ENCODE assay signal across 9 cellular contexts in the genomic region with DNA sequence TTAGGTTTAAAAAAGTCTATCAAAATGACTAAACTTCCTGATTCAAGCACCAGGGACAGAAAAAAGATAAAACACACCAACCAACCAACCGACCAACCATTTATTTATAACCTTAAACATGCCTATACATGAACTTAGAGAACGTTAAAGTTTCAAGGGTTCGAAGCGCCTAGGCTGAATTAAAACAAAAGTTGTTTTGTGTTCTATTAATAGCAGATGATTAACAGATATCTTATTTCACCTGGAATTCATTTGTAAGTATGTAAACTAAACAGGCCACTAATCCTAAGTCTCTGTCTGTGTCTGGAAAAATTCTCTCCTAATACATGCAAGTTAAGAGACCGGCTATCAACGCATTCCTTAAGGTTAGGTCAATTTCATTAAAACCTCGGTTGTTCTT. TPM values are rescaled to one million over a fixed set of nuclear protein-coding genes. Genes with fewer than 3 reads are reported as not detected.
DNase-seq lines count a peak whose midpoint lies in the region; ATAC-seq and TF ChIP-seq lines count a peak whose summit lies in the region.
"Had no signal": no experiment of that assay in that cellular context is flagged by ENCODE, and none has a peak within 500 bp of the region (broad histone marks: within the 10 kb centered on the region; RNA-seq: fewer than 3 reads in every experiment).

No MANE protein-coding gene starts in this region.

- no peak overlapping the region for H3K9ac ChIP-seq in BLaER1
- H3K9ac ChIP-seq in HUES64 (ENCODE audit: low read depth, low read length), result no peak overlapping the region

- no peak for ATAC-seq in mucosa of descending colon
- no peak for ATAC-seq in HG02588 (IDR thresholded peaks at IDR 0.05; ENCODE audit: unreplicated experiment)
- no peak for ATAC-seq in GM21381 (IDR thresholded peaks at IDR 0.05; ENCODE audit: unreplicated experiment)
- ATAC-seq: left lobe of liver had no signal

- H3K27ac ChIP-seq in BLaER1 (no peak overlapping the region), HUES64 (ENCODE audit: low read depth, low read length) (no peak overlapping the region), brain microvascular endothelial cell (peak overlapping the region; percentile 39)

- H3K9me3 ChIP-seq in BLaER1 (no peaks in the 10 kb centered on the region), HUES64 (ENCODE audit: insufficient read depth, low read depth, low read length) (no peaks in the 10 kb centered on the region), mucosa of descending colon (no peaks in the 10 kb centered on the region)

- H4K20me1 ChIP-seq in BLaER1, result no peaks in the 10 kb centered on the region

- H3K27me3 ChIP-seq in BLaER1, result no peaks in the 10 kb centered on the region
- H3K27me3 ChIP-seq in HUES64 (ENCODE audit: insufficient read depth, low read length), result no peaks in the 10 kb centered on the region
- H3K27me3 ChIP-seq in brain microvascular endothelial cell (replicated peaks), result no peaks in the 10 kb centered on the region

- H3K4me3 ChIP-seq in BLaER1 (peak overlapping the region; percentile 42; the same call in 1 of the 2 replicates), HUES64 (ENCODE audit: low read length) (peak overlapping the region; percentile 88), brain microvascular endothelial cell (ENCODE audit: low read depth, low read length) (peak overlapping the region; percentile 68), mucosa of descending colon (peak overlapping the region; percentile 17)

- peak overlapping the region; percentile 94 for H3K4me2 ChIP-seq in BLaER1

- in situ Hi-C loops in brain microvascular endothelial cell (cut with HindIII; ENCODE audit: low pct_ligation_motif_present, low sequenced_read_pairs), result no loop called here

- H3K4me1 ChIP-seq in BLaER1 (peaks cover 27% of the 10 kb centered on the region), HUES64 (ENCODE audit: insufficient read depth, low read length) (peaks cover 19% of the 10 kb centered on the region), mucosa of descending colon (ENCODE audit: low read depth) (peaks cover 7% of the 10 kb centered on the region)

- DNase-seq in brain microvascular endothelial cell, result no peak
- DNase-seq in mucosa of descending colon, result no peak
- no peak for DNase-seq in activated CD4-positive, alpha-beta T cell treated with anti-CD3 and anti-CD28 coated beads for 48 hours
- DNase-seq in ecto neural progenitor cell (ENCODE audit: low spot score), result no peak

- H3K36me3 ChIP-seq in BLaER1 (no peaks in the 10 kb centered on the region), HUES64 (ENCODE audit: insufficient read depth, low read length) (no peaks in the 10 kb centered on the region), brain microvascular endothelial cell (replicated peaks) (no peaks in the 10 kb centered on the region), mucosa of descending colon (ENCODE audit: low read depth) (no peaks in the 10 kb centered on the region)

- WGBS in HUES64, result 81% methylated on average over 7 of the region's 7 CpGs

- intact Hi-C loops in mucosa of descending colon (cut with DNase I, micrococcal nuclease), result no loop called here

- TF ChIP-seq CTCF in brain microvascular endothelial cell (IDR thresholded peaks at IDR 0.05; ENCODE audit: low read depth, low read length, missing control alignments) (no peak), mucosa of descending colon (IDR thresholded peaks at IDR 0.05) (no peak)

RNA-seq across cellular contexts. Expression of a gene that starts 1.4 kb away (rescaled TPM):
- polyA plus RNA-seq in HUES64 (2013, experiment 1 of 2), result 17.7 TPM
- 19.3 TPM for polyA plus RNA-seq in HUES64 (2013, experiment 2 of 2)
- total RNA-seq in mucosa of descending colon, result 10 to 100 TPM; 39.9 to 78.0 (median 65.4) TPM

Comparison
In these comparisons a context has a peak if more than half of its experiments do, and no peak if none do; other contexts are left out.
1. H3K4me3 ChIP-seq: peak in every context shown above with its lines; median percentile 88 in HUES64; 68 in brain microvascular endothelial cell; 42 in BLaER1; 17 in mucosa of descending colon.